In genomic region chr3:10351013-10351735, GRCh38 we compare ENCODE assay signal across 1 cellular context.
TF ChIP-seq lines count a peak whose summit lies in the region.

No MANE protein-coding gene starts in this region.

TF ChIP-seq in IMR-90, 13 proteins besides CTCF, POLR2A, EP300 and RAD21 (continued from another document):
- TF ChIP-seq USF2 (IDR thresholded peaks at IDR 0.05; ENCODE audit: low read depth, low read length) (no peak), MAFK (IDR thresholded peaks at IDR 0.05; ENCODE audit: low read depth, low read length) (no peak), NFE2L2 (IDR thresholded peaks at IDR 0.05; ENCODE audit: low read depth, low read length) (no peak)
TF ChIP-seq in IMR-90: peak in this region for 0.
